9 cellular contexts compared by ENCODE assay signal in the genomic region with DNA sequence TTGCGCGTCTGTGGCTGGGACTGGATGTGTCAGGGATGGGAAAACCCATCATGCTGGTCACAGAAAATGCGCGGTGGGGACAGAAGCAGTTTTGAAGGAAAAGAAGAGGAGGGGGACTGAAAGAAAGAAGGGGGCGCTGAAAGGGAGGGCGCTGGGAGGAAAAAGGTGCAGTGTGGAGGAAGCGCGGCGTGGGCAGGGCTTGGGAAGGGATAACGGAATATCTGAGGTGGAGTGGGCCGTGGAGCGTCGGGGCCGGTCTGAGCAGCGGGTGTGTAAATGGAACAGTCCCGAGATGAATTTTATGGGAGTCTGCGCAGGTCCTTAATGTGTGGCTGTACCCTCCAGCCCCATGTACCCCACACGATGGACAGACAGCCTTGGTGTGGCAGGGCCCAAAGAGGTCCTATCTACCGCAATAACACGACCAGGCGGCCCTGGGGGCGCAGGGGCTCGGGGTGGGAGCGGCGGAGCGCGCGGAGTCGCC. TPM values are rescaled to one million over a fixed set of nuclear protein-coding genes. Genes with fewer than 3 reads are reported as not detected.
A peak's percentile ranks its signal among the peaks of the same experiment; 100 is the strongest.
DNase-seq lines count a peak whose midpoint lies in the region; ATAC-seq and TF ChIP-seq lines count a peak whose summit lies in the region.
"Had no signal": no experiment of that assay in that cellular context is flagged by ENCODE, and none has a peak within 500 bp of the region (broad histone marks: within the 10 kb centered on the region; RNA-seq: fewer than 3 reads in every experiment).

No MANE protein-coding gene starts in this region.

- ATAC-seq in GM19351 (IDR thresholded peaks at IDR 0.05; ENCODE audit: unreplicated experiment): no peak

- H3K27ac ChIP-seq in left ventricle myocardium inferior (replicated peaks): peak overlapping the region; percentile 98
- peak overlapping the region in 6 of 8 donors; percentile 43 to 80 (median 62) for H3K27ac ChIP-seq in spleen

- H3K4me1 ChIP-seq in left ventricle myocardium inferior (peaks cover 98% of the 10 kb centered on the region), spleen (peaks cover 25 to 92% (median 73%) of the 10 kb centered on the region in 6 donors)

- no peak for DNase-seq in AG09309 (ENCODE audit: low read depth)
- peak; percentile 73 for DNase-seq in H7
- DNase-seq in activated CD4-positive, alpha-beta T cell treated with anti-CD3 and anti-CD28 coated beads, Interleukin-2, amount 10 ng/mL, durations not matched to agents 7 days and 5 days: no peak
- DNase-seq in left ventricle myocardium inferior: no peak
- no peak for DNase-seq in spleen
- no peak for DNase-seq in effector CD8-positive, alpha-beta T cell (lab: John Stamatoyannopoulos, UW)
- DNase-seq in islet precursor cell: no peak

- POLR2A ChIA-PET in activated CD4-positive, alpha-beta T cell treated with anti-CD3 and anti-CD28 coated beads, Interleukin-2, amount 10 ng/mL, durations not matched to agents 7 days and 5 days (lab: Charles Lee): interaction anchor here (1.0 kb wide), 1 partner anchor 24 kb away, joined by 5 read pairs; the partner anchor contains the start of gene HSP90AB1

- H3K27me3 ChIP-seq in H7 (ENCODE audit: control insufficient read depth, insufficient read depth, low read length) (no peaks in the 10 kb centered on the region), left ventricle myocardium inferior (ENCODE audit: low read depth) (no peaks in the 10 kb centered on the region), spleen (replicated peaks in 1 of 7) (peaks cover 0 to 16% (median 0%) of the 10 kb centered on the region in 7 donors)

- H3K4me3 Mint-ChIP-seq in activated CD4-positive, alpha-beta T cell treated with anti-CD3 and anti-CD28 coated beads, Interleukin-2, amount 10 ng/mL, durations not matched to agents 7 days and 5 days: peak overlapping the region; percentile 74

- CTCF ChIA-PET in activated CD4-positive, alpha-beta T cell treated with anti-CD3 and anti-CD28 coated beads, Interleukin-2, amount 10 ng/mL, durations not matched to agents 7 days and 5 days (lab: Charles Lee): interaction anchor here (1.0 to 2.5 kb wide), 2 partner anchors 12 to 33 kb away, joined by 3 to 14 read pairs; no protein-coding TSS in a partner anchor

- 4 to 10% (median 6%) methylated on average over 17 to 29 of the region's 29 CpGs for WGBS in spleen, 5 donors

- H3K4me1 Mint-ChIP-seq in activated CD4-positive, alpha-beta T cell treated with anti-CD3 and anti-CD28 coated beads, Interleukin-2, amount 10 ng/mL, durations not matched to agents 7 days and 5 days: peaks cover 44% of the 10 kb centered on the region

- no peak for TF ChIP-seq POLR2A in spleen (IDR thresholded peaks at IDR 0.05)

- H3K27ac Mint-ChIP-seq in activated CD4-positive, alpha-beta T cell treated with anti-CD3 and anti-CD28 coated beads, Interleukin-2, amount 10 ng/mL, durations not matched to agents 7 days and 5 days: peak overlapping the region; percentile 60

- peaks cover 9% of the 10 kb centered on the region for H3K27me3 Mint-ChIP-seq in activated CD4-positive, alpha-beta T cell treated with anti-CD3 and anti-CD28 coated beads, Interleukin-2, amount 10 ng/mL, durations not matched to agents 7 days and 5 days

- no peaks in the 10 kb centered on the region for H3K9me3 Mint-ChIP-seq in activated CD4-positive, alpha-beta T cell treated with anti-CD3 and anti-CD28 coated beads, Interleukin-2, amount 10 ng/mL, durations not matched to agents 7 days and 5 days

- no peaks in the 10 kb centered on the region for H3K9me3 ChIP-seq in left ventricle myocardium inferior (replicated peaks)
- no peaks in the 10 kb centered on the region for H3K9me3 ChIP-seq in spleen

- H3K4me3 ChIP-seq in AG09309 (ENCODE audit: control insufficient read depth, low read depth, low read length) (peak overlapping the region; percentile 49), H7 (ENCODE audit: insufficient read depth, low read depth, low read length) (peak overlapping the region; percentile 71), left ventricle myocardium inferior (peak overlapping the region; percentile 88), spleen (peak overlapping the region; percentile 60 to 80 (median 70))

- TF ChIP-seq CTCF in AG09309 (IDR thresholded peaks at IDR 0.05; ENCODE audit: control insufficient read depth, insufficient read depth, low read depth, low read length, missing control alignments) (no peak), left ventricle myocardium inferior (IDR thresholded peaks at IDR 0.05; ENCODE audit: borderline replicate concordance) (no peak), spleen (IDR thresholded peaks at IDR 0.05 in 8 of 11, conservative IDR thresholded peaks at IDR 0.05 in 3 of 11) (no peak)

- H3K36me3 ChIP-seq in H7 (replicated peaks; ENCODE audit: control insufficient read depth, insufficient read depth, low read length) (peaks cover 2% of the 10 kb centered on the region; the same call in 1 of the 2 replicates), left ventricle myocardium inferior (no peaks in the 10 kb centered on the region), spleen (peaks cover 0 to 5% (median 0%) of the 10 kb centered on the region in 6 donors)

- H3K36me3 Mint-ChIP-seq in activated CD4-positive, alpha-beta T cell treated with anti-CD3 and anti-CD28 coated beads, Interleukin-2, amount 10 ng/mL, durations not matched to agents 7 days and 5 days (ENCODE audit: low read depth): no peaks in the 10 kb centered on the region

- intact Hi-C loops in left ventricle myocardium inferior (cut with micrococcal nuclease) (no loop called here), spleen (cut with DNase I; ENCODE audit: low total_unique reads) (no loop called here)

RNA-seq across cellular contexts. Expression of gene SLC29A1, which starts 0.4 kb away (rescaled TPM):
- total RNA-seq in H7 (2014; rRNA removed; shearing (Covaris generic)): 68.6 and 71.9 TPM in 2 replicates
- total RNA-seq in activated CD4-positive, alpha-beta T cell treated with anti-CD3 and anti-CD28 coated beads, Interleukin-2, amount 10 ng/mL, durations not matched to agents 7 days and 5 days: 10 to 100 TPM; 38.5 to 46.9 TPM
- 154 TPM for total RNA-seq in left ventricle myocardium inferior
- 10 to 100 TPM; 28.3 to 49.4 (median 33.7) TPM for total RNA-seq in spleen
- 10 to 100 TPM in 1 of 3 donors, 1 to 10 TPM in 2; 8.5 to 18.4 (median 9.2) TPM for polyA plus RNA-seq in spleen

RNA-seq across cellular contexts. Expression of gene MYMX, which starts 6.3 kb away (rescaled TPM):
- total RNA-seq in H7 (2014; rRNA removed; shearing (Covaris generic)): 5.2 and 6.0 TPM in 2 replicates
- not detected for total RNA-seq in activated CD4-positive, alpha-beta T cell treated with anti-CD3 and anti-CD28 coated beads, Interleukin-2, amount 10 ng/mL, durations not matched to agents 7 days and 5 days
- total RNA-seq in left ventricle myocardium inferior (0.36 TPM), spleen (1 to 10 TPM in 3 of 7 donors, under 1 TPM in 3, not detected in 1; 0.34 to 1.5 (median 0.87) TPM)
- polyA plus RNA-seq in spleen: 1 to 10 TPM in 1 of 3 donors, under 1 TPM in 1, not detected in 1; 0.42 to 1.4 TPM
- total RNA-seq: lung microvascular endothelial cell had no signal

RNA-seq across cellular contexts. Expression of gene HSP90AB1, which starts 23.9 kb away (rescaled TPM):
- 1,821 and 1,973 TPM in 2 replicates for total RNA-seq in H7 (2014; rRNA removed; shearing (Covaris generic))
- 100 to 1,000 TPM; 522 to 571 TPM for total RNA-seq in activated CD4-positive, alpha-beta T cell treated with anti-CD3 and anti-CD28 coated beads, Interleukin-2, amount 10 ng/mL, durations not matched to agents 7 days and 5 days
- total RNA-seq in left ventricle myocardium inferior: 786 TPM
- 100 to 1,000 TPM; 372 to 546 (median 415) TPM for total RNA-seq in spleen
- polyA plus RNA-seq in spleen: 100 to 1,000 TPM; 196 to 330 (median 302) TPM

RNA-seq across cellular contexts. Expression of gene SLC35B2, which starts 34.3 kb away (rescaled TPM):
- total RNA-seq in H7 (2014; rRNA removed; shearing (Covaris generic)): 27.2 and 28.7 TPM in 2 replicates
- 10 to 100 TPM; 29.5 to 30.1 TPM for total RNA-seq in activated CD4-positive, alpha-beta T cell treated with anti-CD3 and anti-CD28 coated beads, Interleukin-2, amount 10 ng/mL, durations not matched to agents 7 days and 5 days
- 20.2 TPM for total RNA-seq in left ventricle myocardium inferior
- 10 to 100 TPM; 22.4 to 30.4 (median 27.9) TPM for total RNA-seq in spleen
- 10 to 100 TPM; 17.6 to 22.0 (median 21.7) TPM for polyA plus RNA-seq in spleen

RNA-seq across cellular contexts. Expression of gene NFKBIE, which starts 42.3 kb away (rescaled TPM):
- 9.7 and 12.3 TPM in 2 replicates for total RNA-seq in H7 (2014; rRNA removed; shearing (Covaris generic))
- total RNA-seq in activated CD4-positive, alpha-beta T cell treated with anti-CD3 and anti-CD28 coated beads, Interleukin-2, amount 10 ng/mL, durations not matched to agents 7 days and 5 days: 10 to 100 TPM; 14.7 to 15.3 TPM
- 2.1 TPM for total RNA-seq in left ventricle myocardium inferior
- 10 to 100 TPM; 32.2 to 89.7 (median 60.7) TPM for total RNA-seq in spleen
- 10 to 100 TPM; 41.3 to 49.8 (median 42.3) TPM for polyA plus RNA-seq in spleen
